Comparison of ENCODE assay signal across 11 cellular contexts in genomic region chr3:170802164-170803151, GRCh38.
A peak's percentile ranks its signal among the peaks of the same experiment; 100 is the strongest.
DNase-seq lines count a peak whose midpoint lies in the region; ATAC-seq lines count a peak whose summit lies in the region.
"Had no signal": no experiment of that assay in that cellular context is flagged by ENCODE, and none has a peak within 500 bp of the region (broad histone marks: within the 10 kb centered on the region; RNA-seq: fewer than 3 reads in every experiment).

No MANE protein-coding gene starts in this region.

- DNase-seq in AG20443 (ENCODE audit: low spot score) (peak; percentile 80), NCI-H226 (peak; percentile 87), dermis microvascular lymphatic vessel endothelial cell (ENCODE audit: low read depth in 2 of 2) (peak; percentile 46 to 92), myocyte (ENCODE audit: low read depth) (peak; percentile 85), globus pallidus (ENCODE audit: low spot score) (no peak)
- no peak for DNase-seq in activated CD4-positive, alpha-beta T cell treated with anti-CD3 and anti-CD28 coated beads for 1 hour
- DNase-seq: CD8-positive, alpha-beta memory T cell; colonic mucosa; MM.1S had no signal

- no peak for ATAC-seq in GM19452 (IDR thresholded peaks at IDR 0.05; ENCODE audit: unreplicated experiment)
- ATAC-seq in HG02852 (IDR thresholded peaks at IDR 0.05; ENCODE audit: unreplicated experiment) = no peak

Comparison
In these comparisons a context has a peak if more than half of its experiments do, and no peak if none do; other contexts are left out.
1. DNase-seq: peak in AG20443 (single experiment), NCI-H226 (single experiment), dermis microvascular lymphatic vessel endothelial cell (2 of 2) and myocyte (single experiment); none in globus pallidus (single experiment) and activated CD4-positive, alpha-beta T cell treated with anti-CD3 and anti-CD28 coated beads for 1 hour (single experiment).